ENCODE assay signal across 23 cellular contexts in the genomic region with DNA sequence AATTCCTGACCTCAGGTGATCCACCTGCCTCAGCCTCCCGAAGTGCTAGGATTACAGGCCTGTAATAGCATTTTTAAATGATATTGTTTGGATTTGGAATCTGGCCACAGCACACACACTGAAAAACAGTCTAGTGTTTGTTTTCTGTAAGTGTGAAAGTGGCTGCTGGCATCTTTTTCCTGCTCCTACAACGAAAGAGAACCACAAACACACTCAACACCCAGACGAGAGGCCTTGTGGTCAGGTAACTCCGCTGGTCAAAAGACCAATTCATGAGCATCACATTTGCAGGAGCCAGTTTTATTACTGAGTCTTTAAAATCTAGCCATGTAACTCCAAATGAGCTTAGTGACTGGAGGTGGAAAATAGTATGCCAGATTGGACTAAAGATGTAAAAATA.
"Had no signal": no experiment of that assay in that cellular context is flagged by ENCODE, and none has a peak within 500 bp of the region (broad histone marks: within the 10 kb centered on the region; RNA-seq: fewer than 3 reads in every experiment).

No MANE protein-coding gene starts in this region.

- H3K4me1 Mint-ChIP-seq: activated CD4-positive, alpha-beta T cell treated with anti-CD3 and anti-CD28 coated beads, Interleukin-2, amount 10 ng/mL, durations not matched to agents 24 days and 14 days; activated T-helper 17 cell treated with anti-CD3 and anti-CD28 coated beads, Interleukin-2, amount 50 U/mL, for 72 hours; central memory CD8-positive, alpha-beta T cell; naive B cell; stimulated activated naive CD8-positive, alpha-beta T cell treated with anti-CD3 and anti-CD28 coated beads, Interleukin-15, amount 100 ng/mL, for 72 hours had no signal

- H3K27ac Mint-ChIP-seq: activated CD4-positive, alpha-beta T cell treated with anti-CD3 and anti-CD28 coated beads, Interleukin-2, amount 10 ng/mL, durations not matched to agents 24 days and 14 days; activated naive CD8-positive, alpha-beta T cell; activated T-cell treated with anti-CD3 and anti-CD28 coated beads, Interleukin-2, amount 50 U/mL, for 24 hours; activated T-helper 17 cell treated with anti-CD3 and anti-CD28 coated beads, Interleukin-2, amount 50 U/mL, for 72 hours; effector memory CD8-positive, alpha-beta T cell; naive B cell; stimulated activated naive CD8-positive, alpha-beta T cell treated with anti-CD3 and anti-CD28 coated beads, Interleukin-15, amount 100 ng/mL, for 72 hours had no signal

- H3K4me3 ChIP-seq: adrenal gland, ascending aorta, dorsolateral prefrontal cortex, right lobe of liver, skin epidermis, tibial artery had no signal

- H3K27ac ChIP-seq: adrenal gland, dorsolateral prefrontal cortex, right lobe of liver, skin epidermis, VCaP had no signal

- H3K4me1 ChIP-seq: adrenal gland, right lobe of liver had no signal

- H3K27me3 Mint-ChIP-seq: activated CD4-positive, alpha-beta T cell treated with anti-CD3 and anti-CD28 coated beads, Interleukin-2, amount 10 ng/mL, durations not matched to agents 24 days and 14 days; activated naive CD8-positive, alpha-beta T cell; activated T-cell treated with anti-CD3 and anti-CD28 coated beads, Interleukin-2, amount 50 U/mL, for 24 hours; activated T-helper 17 cell treated with anti-CD3 and anti-CD28 coated beads, Interleukin-2, amount 50 U/mL, for 72 hours; central memory CD8-positive, alpha-beta T cell; effector memory CD8-positive, alpha-beta T cell; naive B cell; stimulated activated naive CD8-positive, alpha-beta T cell treated with anti-CD3 and anti-CD28 coated beads, Interleukin-15, amount 100 ng/mL, for 72 hours had no signal

- H3K27me3 ChIP-seq: adrenal gland, ascending aorta, right lobe of liver, tibial artery had no signal

- H3K36me3 ChIP-seq: adrenal gland, ascending aorta, right lobe of liver, tibial artery had no signal

- ATAC-seq: activated CD4-positive, CD25-positive, alpha-beta regulatory T cell treated with anti-CD3 and anti-CD28 coated beads, Interleukin-2, amount 50 U/mL, for 24 hours; activated T-helper 17 cell treated with anti-CD3 and anti-CD28 coated beads, Interleukin-2, amount 50 U/mL, for 72 hours; effector memory CD8-positive, alpha-beta T cell; esophagus mucosa; right lobe of liver; stimulated activated naive CD8-positive, alpha-beta T cell treated with anti-CD3 and anti-CD28 coated beads, Interleukin-15, amount 100 ng/mL, for 72 hours had no signal

- DNase-seq: activated CD4-positive, alpha-beta T cell treated with anti-CD3 and anti-CD28 coated beads, Interleukin-2, amount 10 ng/mL, durations not matched to agents 24 days and 14 days; activated T-cell treated with anti-CD3 and anti-CD28 coated beads, Interleukin-2, amount 50 U/mL, for 24 hours; adrenal gland; dorsolateral prefrontal cortex; effector memory CD8-positive, alpha-beta T cell; foreskin melanocyte; hippocampal formation; naive B cell; occipital lobe; right lobe of liver; stimulated activated CD4-positive, alpha-beta T cell treated with anti-CD3 and anti-CD28 coated beads, Interleukin-1b, Interleukin-23, amount 100 ng/mL, for 48 hours; stimulated activated naive CD8-positive, alpha-beta T cell treated with anti-CD3 and anti-CD28 coated beads, Interleukin-15, amount 100 ng/mL, for 72 hours; T-helper 2 cell; tibial artery had no signal

- H3K9me3 Mint-ChIP-seq: activated CD4-positive, alpha-beta T cell treated with anti-CD3 and anti-CD28 coated beads, Interleukin-2, amount 10 ng/mL, durations not matched to agents 24 days and 14 days; activated T-cell treated with anti-CD3 and anti-CD28 coated beads, Interleukin-2, amount 50 U/mL, for 24 hours; activated T-helper 17 cell treated with anti-CD3 and anti-CD28 coated beads, Interleukin-2, amount 50 U/mL, for 72 hours; central memory CD8-positive, alpha-beta T cell; effector memory CD8-positive, alpha-beta T cell; stimulated activated naive CD8-positive, alpha-beta T cell treated with anti-CD3 and anti-CD28 coated beads, Interleukin-15, amount 100 ng/mL, for 72 hours had no signal

- H3K9me3 ChIP-seq: adrenal gland, ascending aorta, right lobe of liver had no signal

- H3K4me3 Mint-ChIP-seq: activated CD4-positive, alpha-beta T cell treated with anti-CD3 and anti-CD28 coated beads, Interleukin-2, amount 10 ng/mL, durations not matched to agents 24 days and 14 days; activated naive CD8-positive, alpha-beta T cell; activated T-cell treated with anti-CD3 and anti-CD28 coated beads, Interleukin-2, amount 50 U/mL, for 24 hours; activated T-helper 17 cell treated with anti-CD3 and anti-CD28 coated beads, Interleukin-2, amount 50 U/mL, for 72 hours; central memory CD8-positive, alpha-beta T cell; effector memory CD8-positive, alpha-beta T cell; naive B cell; neural crest cell; stimulated activated naive CD8-positive, alpha-beta T cell treated with anti-CD3 and anti-CD28 coated beads, Interleukin-15, amount 100 ng/mL, for 72 hours had no signal
